Comparison of ENCODE assay signal across 8 cellular contexts in the genomic region with DNA sequence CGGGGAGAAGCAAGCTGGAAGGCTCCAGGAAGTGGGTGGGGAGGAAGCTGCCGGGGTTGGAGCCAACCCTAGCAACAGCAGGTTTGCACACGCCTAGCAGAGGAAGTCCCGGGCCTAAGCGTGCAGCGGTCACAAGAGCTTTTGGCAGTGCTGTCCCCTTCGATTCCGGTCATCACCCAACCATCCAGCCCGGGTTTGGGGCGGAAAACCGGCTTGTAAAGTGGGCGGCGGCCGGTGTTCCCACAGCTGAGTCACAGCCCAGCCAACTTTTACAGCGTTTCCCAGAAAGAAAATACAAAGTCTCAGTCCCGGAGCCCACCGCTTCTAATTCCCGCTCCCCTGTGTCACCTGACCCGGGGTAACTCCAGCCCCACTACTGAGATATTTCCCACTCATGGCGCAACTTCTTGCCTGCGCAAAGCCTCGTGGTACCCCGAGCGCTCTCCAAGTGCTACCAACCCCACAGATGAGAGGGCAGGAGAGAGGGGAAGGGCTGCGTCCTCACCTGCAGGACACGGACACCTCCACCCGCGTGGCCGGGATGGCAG. TPM values are rescaled to one million over a fixed set of nuclear protein-coding genes. Genes with fewer than 3 reads are reported as not detected.
DNase-seq lines count a peak whose midpoint lies in the region; ATAC-seq, FAIRE-seq and TF ChIP-seq lines count a peak whose summit lies in the region.

No MANE protein-coding gene starts in this region.

- H3K4me1 ChIP-seq in vagina, result peaks cover 22% of the 10 kb centered on the region

- TF ChIP-seq CTCF in 22Rv1 (IDR thresholded peaks at IDR 0.05), result no peak
- TF ChIP-seq CTCF in omental fat pad (IDR thresholded peaks at IDR 0.05), result no peak
- TF ChIP-seq CTCF in vagina (IDR thresholded peaks at IDR 0.05), result no peak

- peak; percentile 84 for FAIRE-seq in RCC 7860 (lab: Jason Lieb, UNC)

- ATAC-seq in GM18868 (IDR thresholded peaks at IDR 0.05; ENCODE audit: unreplicated experiment) (peak; percentile 71), HG03045 (IDR thresholded peaks at IDR 0.05; ENCODE audit: unreplicated experiment) (peak; percentile 67), omental fat pad (ENCODE audit: low FRiP score) (peak; percentile 84)

- peaks cover 4% of the 10 kb centered on the region for H3K9me3 Mint-ChIP-seq in activated naive CD4-positive, alpha-beta T cell treated with anti-CD3 and anti-CD28 coated beads, Interleukin-2, amount 10 ng/mL, durations not matched to agents 7 days and 5 days

- H3K27me3 Mint-ChIP-seq in activated naive CD4-positive, alpha-beta T cell treated with anti-CD3 and anti-CD28 coated beads, Interleukin-2, amount 10 ng/mL, durations not matched to agents 7 days and 5 days, result peaks cover 38% of the 10 kb centered on the region

- H3K4me3 Mint-ChIP-seq in activated naive CD4-positive, alpha-beta T cell treated with anti-CD3 and anti-CD28 coated beads, Interleukin-2, amount 10 ng/mL, durations not matched to agents 7 days and 5 days, result peak overlapping the region; percentile 82

- peak overlapping the region; percentile 85 for H3K27ac ChIP-seq in 22Rv1
- peak overlapping the region; percentile 96 for H3K27ac ChIP-seq in vagina

- no peaks in the 10 kb centered on the region for H3K36me3 ChIP-seq in vagina

- H3K36me3 Mint-ChIP-seq in activated naive CD4-positive, alpha-beta T cell treated with anti-CD3 and anti-CD28 coated beads, Interleukin-2, amount 10 ng/mL, durations not matched to agents 7 days and 5 days, result no peaks in the 10 kb centered on the region

- peak; percentile 91 for DNase-seq in RCC 7860 (ENCODE audit: low spot score)
- peak; percentile 64 for DNase-seq in activated naive CD4-positive, alpha-beta T cell treated with anti-CD3 and anti-CD28 coated beads, Interleukin-2, amount 10 ng/mL, durations not matched to agents 7 days and 5 days
- DNase-seq in glomerular visceral epithelial cell (ENCODE audit: extremely low spot score), result peak; percentile 85
- peak; percentile 73 for DNase-seq in omental fat pad (ENCODE audit: low spot score)
- peak in 1 of 2 donors; percentile 95 for DNase-seq in vagina (ENCODE audit: extremely low spot score in 2 of 2)

- H3K9me3 ChIP-seq in vagina, result no peaks in the 10 kb centered on the region

- peak overlapping the region; percentile 66 to 80 for H3K4me3 ChIP-seq in vagina

- intact Hi-C loops in vagina (cut with DNase I), result no loop called here

- no peaks in the 10 kb centered on the region for H3K27me3 ChIP-seq in vagina

- CTCF ChIA-PET in activated naive CD4-positive, alpha-beta T cell treated with anti-CD3 and anti-CD28 coated beads, Interleukin-2, amount 10 ng/mL, durations not matched to agents 7 days and 5 days (lab: Charles Lee), result interaction anchor here (1.3 kb wide), 1 partner anchor 194 kb away, joined by 3 read pairs; no protein-coding TSS in a partner anchor

- peak overlapping the region; percentile 83 for H3K27ac Mint-ChIP-seq in activated naive CD4-positive, alpha-beta T cell treated with anti-CD3 and anti-CD28 coated beads, Interleukin-2, amount 10 ng/mL, durations not matched to agents 7 days and 5 days

- no peak for TF ChIP-seq POLR2A in vagina (IDR thresholded peaks at IDR 0.05)

- peaks cover 29% of the 10 kb centered on the region for H3K4me1 Mint-ChIP-seq in activated naive CD4-positive, alpha-beta T cell treated with anti-CD3 and anti-CD28 coated beads, Interleukin-2, amount 10 ng/mL, durations not matched to agents 7 days and 5 days

RNA-seq across cellular contexts. Expression of gene CPNE8, which starts 0.4 kb away (rescaled TPM):
- total RNA-seq in omental fat pad, result 10 to 100 TPM; 16.3 to 42.8 (median 27.3) TPM
- 15.0 TPM for total RNA-seq in vagina
